15 cellular contexts compared by ENCODE assay signal in genomic region chr2:181984060-181984459, GRCh38. TPM values are rescaled to one million over a fixed set of nuclear protein-coding genes. Genes with fewer than 3 reads are reported as not detected.
A peak's percentile ranks its signal among the peaks of the same experiment; 100 is the strongest.
DNase-seq lines count a peak whose midpoint lies in the region; ATAC-seq and TF ChIP-seq lines count a peak whose summit lies in the region.
"Had no signal": no experiment of that assay in that cellular context is flagged by ENCODE, and none has a peak within 500 bp of the region (broad histone marks: within the 10 kb centered on the region; RNA-seq: fewer than 3 reads in every experiment).

No MANE protein-coding gene starts in this region.

- H3K79me2 ChIP-seq in ACC112 (ENCODE audit: control insufficient read depth, insufficient read depth, low read length, unreplicated experiment): no peaks in the 10 kb centered on the region
- H3K79me2 ChIP-seq in MM.1S (ENCODE audit: low read length): no peaks in the 10 kb centered on the region

- no peak for ATAC-seq in GM21717 (IDR thresholded peaks at IDR 0.05; ENCODE audit: unreplicated experiment)

- H3K27me3 ChIP-seq in ACC112 (ENCODE audit: insufficient read depth, low read length) (no peaks in the 10 kb centered on the region), MM.1S (replicated peaks; ENCODE audit: insufficient read depth, low read length) (no peaks in the 10 kb centered on the region), adipocyte (replicated peaks; ENCODE audit: control insufficient read depth, insufficient read depth, low read length) (no peaks in the 10 kb centered on the region)
- H3K27me3 ChIP-seq: BLaER1 had no signal

- H3K4me3 ChIP-seq in ACC112 (ENCODE audit: low read depth, low read length) (peak overlapping the region; percentile 55), MM.1S (ENCODE audit: low read length) (no peak overlapping the region), adipocyte (ENCODE audit: low read length) (no peak overlapping the region), fibroblast of the aortic adventitia (ENCODE audit: low read depth, low read length) (no peak overlapping the region)
- H3K4me3 ChIP-seq: BLaER1 had no signal

- no peaks in the 10 kb centered on the region for H3K9me2 ChIP-seq in MM.1S (replicated peaks; ENCODE audit: insufficient read depth, low read length)

- H2AFZ ChIP-seq in ACC112 (ENCODE audit: low read length, unreplicated experiment): no peak overlapping the region
- H2AFZ ChIP-seq in MM.1S (ENCODE audit: low read length): 0 out of 2 replicates have a peak overlapping the region, but pooled peaks have one; percentile 40

- TF ChIP-seq CTCF in MM.1S (IDR thresholded peaks at IDR 0.05; ENCODE audit: low read length): no peak
- no peak for TF ChIP-seq CTCF in fibroblast of the aortic adventitia (IDR thresholded peaks at IDR 0.05; ENCODE audit: insufficient read depth, low read length)

- H3K9me3 ChIP-seq in MM.1S (replicated peaks; ENCODE audit: insufficient read depth, low read length) (no peaks in the 10 kb centered on the region), adipocyte (ENCODE audit: control insufficient read depth, low read length) (no peaks in the 10 kb centered on the region)
- H3K9me3 ChIP-seq: BLaER1 had no signal

- H3K36me3 ChIP-seq in ACC112 (ENCODE audit: insufficient read depth, low read length) (no peaks in the 10 kb centered on the region), MM.1S (replicated peaks; ENCODE audit: insufficient read depth, low read length) (no peaks in the 10 kb centered on the region), adipocyte (ENCODE audit: control insufficient read depth, insufficient read depth, low read length, severe bottlenecking) (no peaks in the 10 kb centered on the region)
- H3K36me3 ChIP-seq: BLaER1 had no signal

- H4K20me1 ChIP-seq in MM.1S (ENCODE audit: insufficient read depth, low read length): no peaks in the 10 kb centered on the region
- H4K20me1 ChIP-seq: BLaER1 had no signal

- H3K9ac ChIP-seq in MM.1S (ENCODE audit: low read length): no peak overlapping the region
- no peak overlapping the region for H3K9ac ChIP-seq in adipocyte (ENCODE audit: low read length)
- H3K9ac ChIP-seq: BLaER1 had no signal

- H3K27ac ChIP-seq in ACC112 (ENCODE audit: low read depth, low read length) (no peak overlapping the region), MM.1S (ENCODE audit: low read length) (no peak overlapping the region)
- H3K27ac ChIP-seq: BLaER1 had no signal

- DNase-seq in MM.1S (no peak), adipocyte (ENCODE audit: low read depth) (peak; percentile 9), fibroblast of the aortic adventitia (ENCODE audit: low read depth) (peak; percentile 39), SHP77 treated with DMSO at 0.1 percent for 48 hours (lab: John Stamatoyannopoulos, UW) (no peak), RPMI8226 (no peak), ACHN (no peak)
- DNase-seq: CD4-positive, alpha-beta memory T cell; DMS153; DMS79; GDM1; H9 had no signal

- in situ Hi-C loops in ACHN (cut with HindIII; ENCODE audit: low pct_ligation_motif_present, low pct_unique_long_range_greater_than_20kb, low sequenced_read_pairs): no loop called here

- no peaks in the 10 kb centered on the region for H3F3A ChIP-seq in MM.1S (ENCODE audit: insufficient read depth, low read length)

- H3K4me1 ChIP-seq in ACC112 (ENCODE audit: control insufficient read depth, insufficient read depth, low read length, unreplicated experiment): no peaks in the 10 kb centered on the region
- no peaks in the 10 kb centered on the region for H3K4me1 ChIP-seq in MM.1S (ENCODE audit: low read length)
- H3K4me1 ChIP-seq in adipocyte (ENCODE audit: control insufficient read depth, insufficient read depth, low read length): peaks cover 10% of the 10 kb centered on the region
- H3K4me1 ChIP-seq: BLaER1 had no signal

- H3K4me2 ChIP-seq in MM.1S (ENCODE audit: low read depth, low read length): peak overlapping the region; percentile 14; the same call in 1 of the 2 replicates
- H3K4me2 ChIP-seq: BLaER1 had no signal

RNA-seq across cellular contexts. Expression of gene PPP1R1C, which starts 1.6 kb away (rescaled TPM):
- 1.4 TPM in 1 of 2 replicates, not detected in the other for total RNA-seq in fibroblast of the aortic adventitia (ENCODE audit: low replicate concordance)
- total RNA-seq: CD4-positive, alpha-beta memory T cell; HT-29 had no signal

Comparison
In these comparisons a context has a peak if more than half of its experiments do, and no peak if none do; other contexts are left out.
1. DNase-seq: peak in adipocyte (single experiment) and fibroblast of the aortic adventitia (single experiment); none in MM.1S (single experiment), SHP77 treated with DMSO at 0.1 percent for 48 hours (single experiment), RPMI8226 (single experiment) and ACHN (single experiment).